26 cellular contexts compared by ENCODE assay signal in the genomic region with DNA sequence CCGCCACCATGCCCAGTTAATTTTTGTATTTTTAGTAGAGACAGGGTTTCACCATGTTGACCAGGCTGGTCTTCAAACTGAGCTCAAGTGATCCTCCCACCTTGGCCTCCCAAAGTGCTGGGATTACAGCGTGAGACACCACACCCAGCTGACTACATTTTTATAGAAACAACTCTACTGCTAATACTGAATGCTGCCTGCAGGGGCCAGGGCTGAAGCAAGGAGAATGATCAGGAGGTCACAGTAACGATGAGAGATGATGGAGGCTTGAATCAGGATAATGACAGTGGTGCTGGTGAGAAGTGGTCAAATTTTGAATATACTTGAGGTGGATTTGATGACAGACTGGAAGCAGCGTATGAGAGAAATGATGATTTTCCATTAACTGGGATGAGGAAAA.
"Had no signal": no experiment of that assay in that cellular context is flagged by ENCODE, and none has a peak within 500 bp of the region (broad histone marks: within the 10 kb centered on the region; RNA-seq: fewer than 3 reads in every experiment).

No MANE protein-coding gene starts in this region.

- H3K27ac Mint-ChIP-seq: activated CD4-positive, alpha-beta memory T cell treated with anti-CD3 and anti-CD28 coated beads, Interleukin-2, amount 10 ng/mL, durations not matched to agents 7 days and 5 days; activated CD4-positive, alpha-beta T cell treated with anti-CD3 and anti-CD28 coated beads, Interleukin-2, amount 10 ng/mL, durations not matched to agents 7 days and 5 days; activated CD8-positive, alpha-beta memory T cell treated with anti-CD3 and anti-CD28 coated beads, Interleukin-2, amount 10 ng/mL, durations not matched to agents 7 days and 5 days; activated naive CD4-positive, alpha-beta T cell treated with anti-CD3 and anti-CD28 coated beads, Interleukin-2, amount 50 U/mL, for 24 hours; activated naive CD8-positive, alpha-beta T cell treated with anti-CD3 and anti-CD28 coated beads, Interleukin-2, amount 50 U/mL, for 24 hours; activated T-helper 2 cell treated with anti-CD3 and anti-CD28 coated beads, Interferon-gamma antibody, Interleukin-2, Interleukin-4, amounts not matched to agents 10 μg/mL and 5 μg/mL and 100 μg/mL, durations not matched to agents 14 hours and 24 hours and 36 hours; natural killer cell treated with Interleukin-12 subunit alpha and Interleukin-12 subunit beta and Interleukin-15 and Interleukin-18, amount 100 ng/mL, for 72 hours; stimulated activated naive CD8-positive, alpha-beta T cell treated with anti-CD3 and anti-CD28 coated beads, Interleukin-15, Interleukin-2, amounts not matched to agents 100 ng/mL and 50 ng/mL, for 24 hours had no signal

- H3K9me3 Mint-ChIP-seq: activated CD4-positive, alpha-beta memory T cell treated with anti-CD3 and anti-CD28 coated beads, Interleukin-2, amount 10 ng/mL, durations not matched to agents 7 days and 5 days; activated CD4-positive, alpha-beta T cell treated with anti-CD3 and anti-CD28 coated beads, Interleukin-2, amount 10 ng/mL, durations not matched to agents 7 days and 5 days; activated naive CD4-positive, alpha-beta T cell treated with anti-CD3 and anti-CD28 coated beads, Interleukin-2, amount 50 U/mL, for 24 hours; activated naive CD8-positive, alpha-beta T cell treated with anti-CD3 and anti-CD28 coated beads, Interleukin-2, amount 50 U/mL, for 24 hours; activated T-helper 2 cell treated with anti-CD3 and anti-CD28 coated beads, Interferon-gamma antibody, Interleukin-2, Interleukin-4, amounts not matched to agents 10 μg/mL and 5 μg/mL and 100 μg/mL, durations not matched to agents 14 hours and 24 hours and 36 hours; natural killer cell treated with Interleukin-12 subunit alpha and Interleukin-12 subunit beta and Interleukin-15 and Interleukin-18, amount 100 ng/mL, for 72 hours; stimulated activated naive CD8-positive, alpha-beta T cell treated with anti-CD3 and anti-CD28 coated beads, Interleukin-15, Interleukin-2, amounts not matched to agents 100 ng/mL and 50 ng/mL, for 24 hours had no signal

- H3K27me3 Mint-ChIP-seq: activated CD4-positive, alpha-beta memory T cell treated with anti-CD3 and anti-CD28 coated beads, Interleukin-2, amount 10 ng/mL, durations not matched to agents 7 days and 5 days; activated CD4-positive, alpha-beta T cell treated with anti-CD3 and anti-CD28 coated beads, Interleukin-2, amount 10 ng/mL, durations not matched to agents 7 days and 5 days; activated CD8-positive, alpha-beta memory T cell treated with anti-CD3 and anti-CD28 coated beads, Interleukin-2, amount 10 ng/mL, durations not matched to agents 7 days and 5 days; activated naive CD4-positive, alpha-beta T cell treated with anti-CD3 and anti-CD28 coated beads, Interleukin-2, amount 50 U/mL, for 24 hours; activated naive CD8-positive, alpha-beta T cell treated with anti-CD3 and anti-CD28 coated beads, Interleukin-2, amount 50 U/mL, for 24 hours; natural killer cell treated with Interleukin-12 subunit alpha and Interleukin-12 subunit beta and Interleukin-15 and Interleukin-18, amount 100 ng/mL, for 72 hours; stimulated activated naive CD8-positive, alpha-beta T cell treated with anti-CD3 and anti-CD28 coated beads, Interleukin-15, Interleukin-2, amounts not matched to agents 100 ng/mL and 50 ng/mL, for 24 hours had no signal

- H3K9me3 ChIP-seq: gastroesophageal sphincter, left ventricle myocardium inferior, mucosa of descending colon, spleen, thoracic aorta had no signal

- H2AFZ ChIP-seq: hepatocyte had no signal

- H3K27me3 ChIP-seq: gastroesophageal sphincter, hepatocyte, spleen had no signal

- H3K4me1 ChIP-seq: gastroesophageal sphincter, left ventricle myocardium inferior, spleen had no signal

- H3K27ac ChIP-seq: gastroesophageal sphincter, hepatocyte, left ventricle myocardium inferior, spleen, thoracic aorta had no signal

- H3K79me2 ChIP-seq: hepatocyte had no signal

- ATAC-seq: activated CD8-positive, alpha-beta memory T cell treated with anti-CD3 and anti-CD28 coated beads, Interleukin-2, amount 10 ng/mL, durations not matched to agents 7 days and 5 days; activated naive CD8-positive, alpha-beta T cell treated with anti-CD3 and anti-CD28 coated beads, Interleukin-2, amount 50 U/mL, for 24 hours; gastroesophageal sphincter; mucosa of descending colon; natural killer cell treated with Interleukin-12 subunit alpha and Interleukin-12 subunit beta and Interleukin-15 and Interleukin-18, amount 100 ng/mL, for 72 hours; right cardiac atrium had no signal

- H3K4me3 ChIP-seq: gastroesophageal sphincter, hepatocyte, left ventricle myocardium inferior, lung, mucosa of descending colon, spleen, thoracic aorta had no signal

- H3K4me2 ChIP-seq: hepatocyte had no signal

- H3K36me3 ChIP-seq: thoracic aorta had no signal

- H3K4me3 Mint-ChIP-seq: activated CD4-positive, alpha-beta memory T cell treated with anti-CD3 and anti-CD28 coated beads, Interleukin-2, amount 10 ng/mL, durations not matched to agents 7 days and 5 days; activated CD4-positive, alpha-beta T cell treated with anti-CD3 and anti-CD28 coated beads, Interleukin-2, amount 10 ng/mL, durations not matched to agents 7 days and 5 days; activated CD8-positive, alpha-beta memory T cell treated with anti-CD3 and anti-CD28 coated beads, Interleukin-2, amount 10 ng/mL, durations not matched to agents 7 days and 5 days; activated naive CD4-positive, alpha-beta T cell treated with anti-CD3 and anti-CD28 coated beads, Interleukin-2, amount 50 U/mL, for 24 hours; activated naive CD8-positive, alpha-beta T cell treated with anti-CD3 and anti-CD28 coated beads, Interleukin-2, amount 50 U/mL, for 24 hours; natural killer cell treated with Interleukin-12 subunit alpha and Interleukin-12 subunit beta and Interleukin-15 and Interleukin-18, amount 100 ng/mL, for 72 hours; stimulated activated naive CD8-positive, alpha-beta T cell treated with anti-CD3 and anti-CD28 coated beads, Interleukin-15, Interleukin-2, amounts not matched to agents 100 ng/mL and 50 ng/mL, for 24 hours had no signal

- DNase-seq: activated CD4-positive, alpha-beta memory T cell treated with anti-CD3 and anti-CD28 coated beads, Interleukin-2, amount 10 ng/mL, durations not matched to agents 7 days and 5 days; activated CD4-positive, alpha-beta T cell treated with anti-CD3 and anti-CD28 coated beads for 1 hour; activated CD4-positive, alpha-beta T cell treated with anti-CD3 and anti-CD28 coated beads, Interleukin-2, amount 10 ng/mL, durations not matched to agents 7 days and 5 days; activated CD8-positive, alpha-beta memory T cell treated with anti-CD3 and anti-CD28 coated beads, Interleukin-2, amount 10 ng/mL, durations not matched to agents 7 days and 5 days; activated naive CD8-positive, alpha-beta T cell treated with anti-CD3 and anti-CD28 coated beads, Interleukin-2, amount 50 U/mL, for 24 hours; activated T-cell treated with anti-CD3 and anti-CD28 coated beads, Interleukin-2, amount 50 U/mL, for 48 hours; amygdala; dermis blood vessel endothelial cell; effector CD4-positive, alpha-beta T cell; islet precursor cell; left ventricle myocardium inferior; mucosa of descending colon; posterior cingulate gyrus; spleen; stimulated activated CD4-positive, alpha-beta T cell treated with anti-CD3 and anti-CD28 coated beads, Interleukin-4, amount 100 ng/mL, for 1 hour; T1000; trophoblast cell had no signal

- H3K4me1 Mint-ChIP-seq: activated CD4-positive, alpha-beta memory T cell treated with anti-CD3 and anti-CD28 coated beads, Interleukin-2, amount 10 ng/mL, durations not matched to agents 7 days and 5 days; activated CD4-positive, alpha-beta T cell treated with anti-CD3 and anti-CD28 coated beads, Interleukin-2, amount 10 ng/mL, durations not matched to agents 7 days and 5 days; activated CD8-positive, alpha-beta memory T cell treated with anti-CD3 and anti-CD28 coated beads, Interleukin-2, amount 10 ng/mL, durations not matched to agents 7 days and 5 days; activated naive CD4-positive, alpha-beta T cell treated with anti-CD3 and anti-CD28 coated beads, Interleukin-2, amount 50 U/mL, for 24 hours; activated naive CD8-positive, alpha-beta T cell treated with anti-CD3 and anti-CD28 coated beads, Interleukin-2, amount 50 U/mL, for 24 hours had no signal
